Comparison of ENCODE assay signal across 1 cellular context in genomic region chrX:8743126-8743732, GRCh38.
TF ChIP-seq lines count a peak whose summit lies in the region.

No MANE protein-coding gene starts in this region.

TF ChIP-seq in HepG2, 621 proteins besides CTCF, POLR2A, EP300 and RAD21 (continued from another document):
- no peak for TF ChIP-seq ZNF281 (CRISPR knock-in tag; IDR thresholded peaks at IDR 0.05; ENCODE audit: borderline replicate concordance)
